Comparison of ENCODE assay signal across 8 cellular contexts in the genomic region with DNA sequence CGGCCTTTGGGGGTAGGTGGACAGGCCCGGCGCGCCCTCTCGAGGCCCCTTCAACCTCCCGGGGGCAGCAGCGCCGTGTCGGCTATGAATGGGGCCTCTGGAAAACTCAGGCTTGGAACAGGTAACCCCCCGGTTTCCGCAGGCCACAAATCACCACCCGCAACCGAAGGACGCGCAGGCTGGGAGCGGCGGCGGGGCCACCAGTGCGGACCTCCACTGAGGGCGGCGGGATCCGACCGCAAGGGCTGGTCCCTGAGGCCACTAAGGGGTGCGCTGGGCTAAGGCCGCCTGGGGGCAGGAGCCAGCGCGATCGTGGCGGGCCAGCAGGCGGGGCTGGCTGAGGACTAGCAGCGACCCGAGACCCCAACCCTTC. TPM values are rescaled to one million over a fixed set of nuclear protein-coding genes. Genes with fewer than 3 reads are reported as not detected.
A peak's percentile ranks its signal among the peaks of the same experiment; 100 is the strongest.
DNase-seq lines count a peak whose midpoint lies in the region; ATAC-seq, FAIRE-seq and TF ChIP-seq lines count a peak whose summit lies in the region.

No MANE protein-coding gene starts in this region.

- H3K27ac ChIP-seq in RWPE1 (peak overlapping the region; percentile 98), duodenal mucosa (ENCODE audit: low read depth, low read length) (peak overlapping the region; percentile 99), mesendoderm (ENCODE audit: low read depth, low read length) (peak overlapping the region; percentile 96), upper lobe of right lung (peak overlapping the region; percentile 100)

- H3K79me2 ChIP-seq in mesendoderm (ENCODE audit: control insufficient read depth, insufficient read depth, low read length), result peaks cover 34% of the 10 kb centered on the region

- H2BK5ac ChIP-seq in mesendoderm (ENCODE audit: low read length), result peak overlapping the region; percentile 64

- H3K27me3 ChIP-seq in duodenal mucosa (ENCODE audit: control insufficient read depth in 1 of 2, insufficient read depth in 2 of 2, low read length in 2 of 2), result no peaks in the 10 kb centered on the region
- no peaks in the 10 kb centered on the region for H3K27me3 ChIP-seq in mesendoderm (ENCODE audit: insufficient read depth, low read length, poor library complexity)
- H3K27me3 ChIP-seq in upper lobe of right lung, result no peaks in the 10 kb centered on the region

- H2AK5ac ChIP-seq in mesendoderm (ENCODE audit: low read length), result no peak overlapping the region

- CTCF ChIA-PET in RWPE1 (lab: Yijun Ruan, JAX), result interaction anchor here (0.6 to 0.7 kb wide), 2 partner anchors 9 to 1395 kb away, joined by 3 read pairs; no protein-coding TSS in a partner anchor

- POLR2A ChIA-PET in RWPE1 (lab: Yijun Ruan, JAX; ENCODE audit: low non-redundant PET), result interaction anchor here (0.6 to 1.0 kb wide), 3 partner anchors 18 to 205 kb away, joined by 3 to 4 read pairs (median 3); a partner anchor contains a TSS

- WGBS in mesendoderm (ENCODE audit: extremely low coverage, insufficient coverage, low lambda C conversion rate), result no CpG with 5 or more reads among the region's 32 CpGs

- H3K79me1 ChIP-seq in mesendoderm (ENCODE audit: low read length), result peaks cover 12% of the 10 kb centered on the region

- FAIRE-seq in D721Med (lab: Jason Lieb, UNC), result no peak

- H3K36me3 ChIP-seq in duodenal mucosa (ENCODE audit: control insufficient read depth in 1 of 2, insufficient read depth in 2 of 2, low read length in 2 of 2) (peaks cover 35 to 56% of the 10 kb centered on the region in 2 donors), mesendoderm (ENCODE audit: control insufficient read depth, insufficient read depth, low read length) (peaks cover 29% of the 10 kb centered on the region), upper lobe of right lung (peaks cover 60% of the 10 kb centered on the region)

- peak; percentile 63 for TF ChIP-seq POLR2A in GM18505 (IDR thresholded peaks at IDR 0.05; ENCODE audit: borderline replicate concordance, extremely low read depth, insufficient read depth, insufficient read length)

- H3K4me3 ChIP-seq in AG09309 (ENCODE audit: control insufficient read depth, low read depth, low read length) (peak overlapping the region; percentile 89), duodenal mucosa (ENCODE audit: low read depth in 1 of 2, low read length in 2 of 2) (peak overlapping the region; percentile 93 to 94), mesendoderm (ENCODE audit: low read length) (peak overlapping the region; percentile 48), upper lobe of right lung (peak overlapping the region; percentile 100)

- peak; percentile 11 for ATAC-seq in GM18505 (IDR thresholded peaks at IDR 0.05; ENCODE audit: unreplicated experiment)
- peak; percentile 15 for ATAC-seq in HG02970 (IDR thresholded peaks at IDR 0.05; ENCODE audit: low FRiP score, unreplicated experiment)
- peak; percentile 44 for ATAC-seq in upper lobe of right lung

- no peak for DNase-seq in AG09309 (ENCODE audit: low read depth)
- DNase-seq in RWPE1 (ENCODE audit: low spot score), result peak; percentile 30
- peak; percentile 89 for DNase-seq in mesendoderm
- DNase-seq in upper lobe of right lung, result no peak
- no peak for DNase-seq in D721Med (ENCODE audit: insufficient read length, low spot score)

- H3K9me3 ChIP-seq in duodenal mucosa (ENCODE audit: control insufficient read depth in 1 of 2, low read length in 2 of 2) (no peaks in the 10 kb centered on the region), upper lobe of right lung (no peaks in the 10 kb centered on the region)

- H4K8ac ChIP-seq in mesendoderm (ENCODE audit: low read depth, low read length), result no peak overlapping the region

- H3K18ac ChIP-seq in mesendoderm (ENCODE audit: low read length), result peak overlapping the region; percentile 85

- H3K4me1 ChIP-seq in duodenal mucosa (ENCODE audit: control insufficient read depth in 1 of 2, insufficient read depth in 2 of 2, low read length in 2 of 2) (peaks cover 23 to 41% of the 10 kb centered on the region in 2 donors), mesendoderm (ENCODE audit: control insufficient read depth, low read depth, low read length) (peaks cover 5% of the 10 kb centered on the region), upper lobe of right lung (peaks cover 46% of the 10 kb centered on the region)

- intact Hi-C loops in upper lobe of right lung (cut with DNase I), result no loop called here

- H4K5ac ChIP-seq in mesendoderm (ENCODE audit: low read length), result no peak overlapping the region

- H3K56ac ChIP-seq in mesendoderm (ENCODE audit: low read length), result peak overlapping the region; percentile 97

- H2BK120ac ChIP-seq in mesendoderm (ENCODE audit: low read depth, low read length), result no peak overlapping the region

- H3K23ac ChIP-seq in mesendoderm (ENCODE audit: low read length), result no peak overlapping the region

- peak overlapping the region; percentile 74 for H3K4me2 ChIP-seq in mesendoderm (ENCODE audit: low read length)

- TF ChIP-seq CTCF in AG09309 (IDR thresholded peaks at IDR 0.05; ENCODE audit: control insufficient read depth, insufficient read depth, low read depth, low read length, missing control alignments), result peak; percentile 27
- peak; percentile 18; the same call in 1 of the 2 replicates for TF ChIP-seq CTCF in RWPE1 (conservative IDR thresholded peaks at IDR 0.05; ENCODE audit: low read depth)
- no peak for TF ChIP-seq CTCF in upper lobe of right lung (IDR thresholded peaks at IDR 0.05)
- no peak for TF ChIP-seq CTCF in D721Med (IDR thresholded peaks at IDR 0.05; ENCODE audit: insufficient read depth, missing control alignments)

- peak overlapping the region; percentile 66 for H3K4ac ChIP-seq in mesendoderm (ENCODE audit: low read depth, low read length)

- H2BK15ac ChIP-seq in mesendoderm (replicated peaks; ENCODE audit: low read depth), result no peak overlapping the region

- H3K9ac ChIP-seq in duodenal mucosa (ENCODE audit: low read depth in 1 of 2, low read length in 2 of 2) (peak overlapping the region; percentile 90 to 96), mesendoderm (ENCODE audit: low read length) (peak overlapping the region; percentile 87)

RNA-seq across cellular contexts. Expression of a gene that starts 0.7 kb away (rescaled TPM):
- polyA plus RNA-seq in mesendoderm (2013, experiment 1 of 2), result 631 TPM
- 629 TPM for polyA plus RNA-seq in mesendoderm (2013, experiment 2 of 2)
- 327 TPM for total RNA-seq in upper lobe of right lung

RNA-seq across cellular contexts. Expression of a gene that starts 12.9 kb away (rescaled TPM):
- 84.4 TPM for polyA plus RNA-seq in mesendoderm (2013, experiment 1 of 2)
- 84.3 TPM for polyA plus RNA-seq in mesendoderm (2013, experiment 2 of 2)
- 72.5 TPM for total RNA-seq in upper lobe of right lung

RNA-seq across cellular contexts. Expression of a gene that starts 17.6 kb away (rescaled TPM):
- polyA plus RNA-seq in mesendoderm (2013, experiment 1 of 2), result 28.6 TPM
- polyA plus RNA-seq in mesendoderm (2013, experiment 2 of 2), result 28.4 TPM
- 24.3 TPM for total RNA-seq in upper lobe of right lung

RNA-seq across cellular contexts. Expression of a gene that starts 50.9 kb away (rescaled TPM):
- polyA plus RNA-seq in mesendoderm (2013, experiment 1 of 2), result 0.21 TPM
- polyA plus RNA-seq in mesendoderm (2013, experiment 2 of 2), result 0.21 TPM
- 0.32 TPM for total RNA-seq in upper lobe of right lung

Comparison
In these comparisons a context has a peak if more than half of its experiments do, and no peak if none do; other contexts are left out.
1. DNase-seq: peak in RWPE1 (single experiment) and mesendoderm (single experiment); none in AG09309 (single experiment), upper lobe of right lung (single experiment) and D721Med (single experiment).
2. H3K4me3 ChIP-seq: peak in every context shown above with its lines; median percentile 100 in upper lobe of right lung; 94 in duodenal mucosa; 89 in AG09309; 48 in mesendoderm.
3. CTCF ChIP-seq: peak in AG09309 (single experiment) and RWPE1 (single experiment); none in upper lobe of right lung (single experiment) and D721Med (single experiment).
4. Peak in every context shown above with its lines, with median percentiles within 50 percentile points of each other: ATAC-seq and H3K27ac ChIP-seq.